22 cellular contexts compared by ENCODE assay signal in the genomic region with DNA sequence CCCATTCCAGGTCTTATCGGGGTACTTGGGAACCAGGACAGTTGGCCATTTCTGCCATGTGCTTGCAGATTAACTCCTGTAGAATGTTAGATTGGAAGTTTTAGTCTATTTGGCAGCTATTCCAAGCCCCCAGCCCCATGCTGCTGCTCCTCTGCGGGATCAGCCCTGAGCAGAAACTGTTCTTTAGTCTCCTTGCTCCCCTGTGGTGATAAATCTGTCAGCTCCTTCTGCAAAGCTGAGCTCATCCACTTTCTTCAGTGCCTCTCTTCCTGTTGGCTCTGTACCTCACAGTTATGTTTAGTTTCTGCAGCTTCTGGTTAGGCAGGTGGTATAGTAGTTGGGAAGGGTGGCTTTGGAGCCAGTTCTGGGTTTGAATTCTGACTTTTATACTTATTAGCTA.
DNase-seq lines count a peak whose midpoint lies in the region; ATAC-seq, FAIRE-seq and TF ChIP-seq lines count a peak whose summit lies in the region.
"Had no signal": no experiment of that assay in that cellular context is flagged by ENCODE, and none has a peak within 500 bp of the region (broad histone marks: within the 10 kb centered on the region; RNA-seq: fewer than 3 reads in every experiment).

No MANE protein-coding gene starts in this region.

- no peaks in the 10 kb centered on the region for H4K20me1 ChIP-seq in K562 (replicated peaks; ENCODE audit: control insufficient read depth, insufficient read depth, low read length)
- H4K20me1 ChIP-seq: BLaER1 treated with 17β-estradiol and CSF1 and Interleukin-3, amounts not matched to agents 10 nM and 100 nM had no signal

- H3K4me2 ChIP-seq in K562 (ENCODE audit: insufficient read depth, low read length) = no peak overlapping the region
- H3K4me2 ChIP-seq: BLaER1 treated with 17β-estradiol and CSF1 and Interleukin-3, amounts not matched to agents 10 nM and 100 nM; smooth muscle cell had no signal

- H3K9me3 Mint-ChIP-seq in CD4-positive, alpha-beta memory T cell = peaks cover 0 to 6% (median 0%) of the 10 kb centered on the region in 8 donors
- H3K9me3 Mint-ChIP-seq: activated T-cell treated with anti-CD3 and anti-CD28 coated beads, Interleukin-2, amount 50 U/mL, for 4 hours; memory B cell; T-helper 1 cell treated with Interleukin-12 subunit alpha and Interleukin-12 subunit beta and Interleukin-4 antibody, amounts not matched to agents 30 μg/mL and 1 μg/mL, for 36 hours had no signal

- BruUV-seq in A673 (replicated peaks; lab: Mats Ljungman, UMichigan) (no TSS peak), K562 (replicated peaks; lab: Mats Ljungman, UMichigan) (no TSS peak)

- no peak for FAIRE-seq in K562 (lab: Jason Lieb, UNC)
- FAIRE-seq: endometrium, GM19239 had no signal

- H3K27ac ChIP-seq in A673 (ENCODE audit: low read depth, low read length, poor library complexity, severe bottlenecking) (no peak overlapping the region), HEK293 (ENCODE audit: extremely low read depth, low read depth, low read length) (no peak overlapping the region), K562 (ENCODE audit: extremely low read depth, low read depth, low read length) (no peak overlapping the region)
- H3K27ac ChIP-seq in CD4-positive, alpha-beta memory T cell (ENCODE audit: low read depth, low read length) = no peak overlapping the region
- H3K27ac ChIP-seq: BLaER1 treated with 17β-estradiol and CSF1 and Interleukin-3, amounts not matched to agents 10 nM and 100 nM; coronary artery; SJSA1 had no signal

- ATAC-seq in K562 = no peak
- ATAC-seq in GM18873 (IDR thresholded peaks at IDR 0.05; ENCODE audit: low FRiP score, unreplicated experiment) = no peak
- ATAC-seq: activated T-cell treated with anti-CD3 and anti-CD28 coated beads, Interleukin-2, amount 50 U/mL, for 4 hours had no signal

- no peak overlapping the region for H3K9ac ChIP-seq in K562 (ENCODE audit: insufficient read depth in 1 of 2, low read depth in 2 of 2, low read length in 2 of 2)
- H3K9ac ChIP-seq: BLaER1 treated with 17β-estradiol and CSF1 and Interleukin-3, amounts not matched to agents 10 nM and 100 nM had no signal

- DNase-seq in A673 (ENCODE audit: low spot score) (peak; percentile 48), K562 (ENCODE audit: extremely low read depth in 1 of 4, low spot score in 3 of 4) (no peak), iPS-NIHi7 (ENCODE audit: extremely low spot score) (peak; percentile 43), NCI-H2029 (lab: John Stamatoyannopoulos, UW) (no peak)
- no peak for DNase-seq in activated CD4-positive, alpha-beta T cell treated with anti-CD3 and anti-CD28 coated beads for 48 hours
- no peak for DNase-seq in CD4-positive, alpha-beta memory T cell
- DNase-seq: ACHN; activated CD4-positive, alpha-beta T cell treated with anti-CD3 and anti-CD28 coated beads for 4 hours; activated T-cell treated with anti-CD3 and anti-CD28 coated beads, Interleukin-2, amount 50 U/mL, for 4 hours; NCI-H1092 treated with DMSO at 0.1 percent for 48 hours; NCI-H2029 treated with DMSO at 0.1 percent for 48 hours; occipital lobe had no signal

- POLR2A ChIA-PET in A673 (lab: Charles Lee; ENCODE audit: low non-redundant PET) = no interaction called here
- POLR2A ChIA-PET in HEK293 (lab: Yijun Ruan, JAX) = no interaction called here
- POLR2A ChIA-PET in K562 (lab: Yijun Ruan, JAX) = no interaction called here
- POLR2A ChIA-PET in CD4-positive, alpha-beta memory T cell (lab: Charles Lee; ENCODE audit: partially characterized antibody) = no interaction called here

- peak overlapping the region in 1 of 7 donors; percentile 5 for H3K27ac Mint-ChIP-seq in CD4-positive, alpha-beta memory T cell
- H3K27ac Mint-ChIP-seq: memory B cell; T-helper 1 cell treated with Interleukin-12 subunit alpha and Interleukin-12 subunit beta and Interleukin-4 antibody, amounts not matched to agents 30 μg/mL and 1 μg/mL, for 36 hours had no signal

- H3K4me1 ChIP-seq in A673 (ENCODE audit: insufficient read depth, low read length, poor library complexity, severe bottlenecking) (no peaks in the 10 kb centered on the region), HEK293 (ENCODE audit: control insufficient read depth, insufficient read depth, low read length) (no peaks in the 10 kb centered on the region), K562 (replicated peaks in 1 of 2; ENCODE audit: control insufficient read depth in 2 of 2, insufficient read depth in 2 of 2, low read length in 2 of 2) (no peaks in the 10 kb centered on the region)
- no peaks in the 10 kb centered on the region for H3K4me1 ChIP-seq in CD4-positive, alpha-beta memory T cell (ENCODE audit: insufficient read depth, low read length)
- H3K4me1 ChIP-seq: SJSA1 had no signal

- peaks cover 0 to 2% of the 10 kb centered on the region in 2 donors for H3K27me3 Mint-ChIP-seq in CD4-positive, alpha-beta memory T cell

- no peak for TF ChIP-seq RAD21 in K562 (CRISPR knock-in tag; conservative IDR thresholded peaks at IDR 0.05 in 1 of 2, IDR thresholded peaks at IDR 0.05 in 1 of 2)

- CTCF ChIA-PET in A673 (lab: Charles Lee) (interaction anchor here (0.6 kb wide), 1 partner anchor 131 kb away, joined by 3 read pairs; no protein-coding TSS in a partner anchor), HEK293 (lab: Yijun Ruan, JAX) (interaction anchor here (0.6 kb wide), 1 partner anchor 57 kb away, joined by 4 read pairs; no protein-coding TSS in a partner anchor), K562 (lab: Yijun Ruan, JAX; ENCODE audit: low intra/inter-chr PET ratio) (no interaction called here)
- CTCF ChIA-PET in CD4-positive, alpha-beta memory T cell (lab: Charles Lee; ENCODE audit: partially characterized antibody) = no interaction called here

- H3K4me1 Mint-ChIP-seq in CD4-positive, alpha-beta memory T cell = no peaks in the 10 kb centered on the region
- H3K4me1 Mint-ChIP-seq: memory B cell had no signal

- no peaks in the 10 kb centered on the region for H3K36me3 Mint-ChIP-seq in CD4-positive, alpha-beta memory T cell
- H3K36me3 Mint-ChIP-seq: memory B cell had no signal

- H3K4me3 ChIP-seq in A673 (ENCODE audit: low read depth, low read length, poor library complexity, severe bottlenecking) (no peak overlapping the region), HEK293 (ENCODE audit: low read depth, low read length) (no peak overlapping the region), K562 (no peak overlapping the region)
- H3K4me3 ChIP-seq in CD4-positive, alpha-beta memory T cell (ENCODE audit: low read length in 2 of 2) = no peak overlapping the region
- H3K4me3 ChIP-seq: BLaER1 treated with 17β-estradiol and CSF1 and Interleukin-3, amounts not matched to agents 10 nM and 100 nM; coronary artery; SJSA1; smooth muscle cell had no signal

- H3K9me3 ChIP-seq in A673 (ENCODE audit: low read depth, low read length, poor library complexity, severe bottlenecking) = no peaks in the 10 kb centered on the region
- no peaks in the 10 kb centered on the region for H3K9me3 ChIP-seq in HEK293 (ENCODE audit: control insufficient read depth, insufficient read depth, low read depth, low read length)
- no peaks in the 10 kb centered on the region for H3K9me3 ChIP-seq in K562 (replicated peaks; ENCODE audit: control insufficient read depth, insufficient read depth, low read depth, low read length)
- H3K9me3 ChIP-seq in CD4-positive, alpha-beta memory T cell (ENCODE audit: control insufficient read depth in 1 of 2, low read length in 2 of 2) = no peaks in the 10 kb centered on the region
- H3K9me3 ChIP-seq: BLaER1 treated with 17β-estradiol and CSF1 and Interleukin-3, amounts not matched to agents 10 nM and 100 nM; SJSA1 had no signal

- intact Hi-C loops in A673 (cut with micrococcal nuclease; ENCODE audit: unreplicated experiment) = no loop called here
- intact Hi-C loops in K562 (cut with micrococcal nuclease) = no loop called here
- intact Hi-C loops in CD4-positive, alpha-beta memory T cell (cut with micrococcal nuclease) = no loop called here

- TF ChIP-seq CTCF in A673 (conservative IDR thresholded peaks at IDR 0.05; ENCODE audit: low read depth, low read length) (no peak), HEK293 (tag by site-specific recombination; IDR thresholded peaks at IDR 0.05) (no peak), K562 (IDR thresholded peaks at IDR 0.05 in 2 of 3, conservative IDR thresholded peaks at IDR 0.05 in 1 of 3; ENCODE audit: insufficient read depth in 2 of 3, low read depth in 1 of 3, low read length in 3 of 3) (no peak)

- H3K4me3 Mint-ChIP-seq in CD4-positive, alpha-beta memory T cell = no peak overlapping the region
- H3K4me3 Mint-ChIP-seq: activated T-cell treated with anti-CD3 and anti-CD28 coated beads, Interleukin-2, amount 50 U/mL, for 4 hours; memory B cell; T-helper 1 cell treated with Interleukin-12 subunit alpha and Interleukin-12 subunit beta and Interleukin-4 antibody, amounts not matched to agents 30 μg/mL and 1 μg/mL, for 36 hours had no signal

- 0% methylated on average over 2 of the region's 2 CpGs for WGBS in K562 (ENCODE audit: insufficient coverage, low coverage, missing lambda C conversion rate)

- no peaks in the 10 kb centered on the region for H3K9me1 ChIP-seq in K562 (ENCODE audit: control insufficient read depth, insufficient read depth, low read length)

- H3K36me3 ChIP-seq in A673 (ENCODE audit: insufficient read depth, low read length, poor library complexity, severe bottlenecking) = no peaks in the 10 kb centered on the region
- no peaks in the 10 kb centered on the region for H3K36me3 ChIP-seq in HEK293 (ENCODE audit: control insufficient read depth in 2 of 2, insufficient read depth in 1 of 2, low read length in 2 of 2)
- H3K36me3 ChIP-seq in K562 (ENCODE audit: control insufficient read depth, insufficient read depth, low read length) = no peaks in the 10 kb centered on the region
- H3K36me3 ChIP-seq in CD4-positive, alpha-beta memory T cell (ENCODE audit: insufficient read depth, low read length) = no peaks in the 10 kb centered on the region
- H3K36me3 ChIP-seq: BLaER1 treated with 17β-estradiol and CSF1 and Interleukin-3, amounts not matched to agents 10 nM and 100 nM; SJSA1 had no signal

- TF ChIP-seq POLR2A in K562 (conservative IDR thresholded peaks at IDR 0.05) = no peak

- no peaks in the 10 kb centered on the region for H3K79me2 ChIP-seq in K562 (ENCODE audit: control insufficient read depth, insufficient read depth, low read length)

- in situ Hi-C loops in K562 (cut with MboI) = no loop called here

- no peak for TF ChIP-seq EP300 in K562 (IDR thresholded peaks at IDR 0.05; ENCODE audit: low read length)

- no peak overlapping the region for H2AFZ ChIP-seq in K562 (ENCODE audit: low read depth, low read length)

- no peaks in the 10 kb centered on the region for H3K27me3 ChIP-seq in A673 (replicated peaks; ENCODE audit: insufficient read depth, low read depth, low read length, poor library complexity)
- H3K27me3 ChIP-seq in K562 (ENCODE audit: control insufficient read depth in 2 of 2, insufficient read depth in 2 of 2, low read length in 2 of 2) = 0 out of 5 replicates have a peak, but pooled peaks cover 0 to 3% of the 10 kb centered on the region in 2 experiments
- H3K27me3 ChIP-seq in CD4-positive, alpha-beta memory T cell (ENCODE audit: insufficient read depth, low read length) = no peaks in the 10 kb centered on the region
- H3K27me3 ChIP-seq: BLaER1 treated with 17β-estradiol and CSF1 and Interleukin-3, amounts not matched to agents 10 nM and 100 nM; SJSA1 had no signal

TF ChIP-seq in HEK293, 187 proteins besides CTCF, POLR2A, EP300 and RAD21 (continues in another document):
- 0 out of 2 replicates have a peak, but pooled peaks have one; percentile 10 for TF ChIP-seq ZIC2 (tag by site-specific recombination; IDR thresholded peaks at IDR 0.05)

Comparison
In these comparisons a context has a peak if more than half of its experiments do, and no peak if none do; other contexts are left out.
1. DNase-seq: peak in A673 (single experiment) and iPS-NIHi7 (single experiment); none in K562 (0 of 4), activated CD4-positive, alpha-beta T cell treated with anti-CD3 and anti-CD28 coated beads for 48 hours (single experiment), CD4-positive, alpha-beta memory T cell (0 of 5) and NCI-H2029 (single experiment).
2. CTCF ChIA-PET loops: an anchor here in A673 (0.6 kb wide) and HEK293 (0.6 kb wide); none called in K562 and CD4-positive, alpha-beta memory T cell.